8 cellular contexts compared by ENCODE assay signal in genomic region chr5:73591102-73591695, GRCh38. TPM values are rescaled to one million over a fixed set of nuclear protein-coding genes. Genes with fewer than 3 reads are reported as not detected.
DNase-seq lines count a peak whose midpoint lies in the region; ATAC-seq lines count a peak whose summit lies in the region.

No MANE protein-coding gene starts in this region.

- no peaks in the 10 kb centered on the region for H3K4me1 Mint-ChIP-seq in stimulated activated effector memory CD8-positive, alpha-beta T cell treated with anti-CD3 and anti-CD28 coated beads, Interleukin-12 subunit alpha, Interleukin-12 subunit beta, amount 100 ng/mL, for 72 hours

- ATAC-seq in GM21717 (IDR thresholded peaks at IDR 0.05; ENCODE audit: unreplicated experiment) (peak; percentile 61), left lobe of liver (peak; percentile 97), HG03135 (IDR thresholded peaks at IDR 0.05; ENCODE audit: unreplicated experiment) (no peak)
- peak; percentile 71 for ATAC-seq in stimulated activated effector memory CD8-positive, alpha-beta T cell treated with anti-CD3 and anti-CD28 coated beads, Interleukin-12 subunit alpha, Interleukin-12 subunit beta, amount 100 ng/mL, for 72 hours

- H3K9me3 Mint-ChIP-seq in stimulated activated effector memory CD8-positive, alpha-beta T cell treated with anti-CD3 and anti-CD28 coated beads, Interleukin-12 subunit alpha, Interleukin-12 subunit beta, amount 100 ng/mL, for 72 hours, result no peaks in the 10 kb centered on the region

- peak; percentile 72 for DNase-seq in DMS53 treated with DMSO at 0.1 percent for 48 hours (lab: John Stamatoyannopoulos, UW; ENCODE audit: unreplicated experiment)
- peak; percentile 25 for DNase-seq in NCI-H128 (lab: John Stamatoyannopoulos, UW; ENCODE audit: unreplicated experiment)
- peak; percentile 62 for DNase-seq in SKM-1 treated with dmso at 0.1 percent for 144 hours (lab: John Stamatoyannopoulos, UW; ENCODE audit: unreplicated experiment)
- peak; percentile 51 for DNase-seq in cerebellum (ENCODE audit: low spot score)
- no peak for DNase-seq in left lobe of liver (ENCODE audit: low spot score)
- peak; percentile 36 to 70 for DNase-seq in stimulated activated effector memory CD8-positive, alpha-beta T cell treated with anti-CD3 and anti-CD28 coated beads, Interleukin-12 subunit alpha, Interleukin-12 subunit beta, amount 100 ng/mL, for 72 hours (ENCODE audit: low spot score in 2 of 2)

- no peak overlapping the region for H3K27ac Mint-ChIP-seq in stimulated activated effector memory CD8-positive, alpha-beta T cell treated with anti-CD3 and anti-CD28 coated beads, Interleukin-12 subunit alpha, Interleukin-12 subunit beta, amount 100 ng/mL, for 72 hours

- H3K4me3 Mint-ChIP-seq in stimulated activated effector memory CD8-positive, alpha-beta T cell treated with anti-CD3 and anti-CD28 coated beads, Interleukin-12 subunit alpha, Interleukin-12 subunit beta, amount 100 ng/mL, for 72 hours, result no peak overlapping the region

- no peaks in the 10 kb centered on the region for H3K36me3 Mint-ChIP-seq in stimulated activated effector memory CD8-positive, alpha-beta T cell treated with anti-CD3 and anti-CD28 coated beads, Interleukin-12 subunit alpha, Interleukin-12 subunit beta, amount 100 ng/mL, for 72 hours

RNA-seq across cellular contexts. Expression of gene UTP15, which starts 25.7 kb away (rescaled TPM):
- total RNA-seq in cerebellum (28.9 TPM), left lobe of liver (8.6 TPM)

RNA-seq across cellular contexts. Expression of gene ANKRA2, which starts 25.8 kb away (rescaled TPM):
- total RNA-seq in cerebellum (39.8 TPM), left lobe of liver (10.6 TPM)

RNA-seq across cellular contexts. Expression of gene ARHGEF28, which starts 34.8 kb away (rescaled TPM):
- total RNA-seq in cerebellum (6.7 TPM), left lobe of liver (14.4 TPM)
